In the genomic region with DNA sequence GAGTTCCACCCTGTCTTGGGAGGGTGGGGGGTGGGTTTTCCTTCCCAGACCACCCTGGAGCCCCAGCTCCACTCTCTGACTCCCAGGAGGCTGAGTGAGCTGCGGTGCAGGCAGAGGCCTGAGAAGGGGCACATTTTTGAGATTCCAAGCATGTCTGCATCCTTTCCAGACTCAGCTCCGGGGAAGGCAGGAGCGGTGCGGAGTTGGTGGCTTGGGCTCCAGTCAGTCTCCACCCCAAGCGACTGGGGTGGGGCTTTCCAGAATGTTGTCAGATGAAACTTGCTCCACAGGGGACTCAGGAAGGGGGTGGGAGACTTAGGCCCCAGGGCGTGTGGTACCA, we compare ENCODE assay signal across 10 cellular contexts. TPM values are rescaled to one million over a fixed set of nuclear protein-coding genes. Genes with fewer than 3 reads are reported as not detected.
DNase-seq lines count a peak whose midpoint lies in the region; TF ChIP-seq lines count a peak whose summit lies in the region.
"Had no signal": no experiment of that assay in that cellular context is flagged by ENCODE, and none has a peak within 500 bp of the region (broad histone marks: within the 10 kb centered on the region; RNA-seq: fewer than 3 reads in every experiment).

No MANE protein-coding gene starts in this region.

- H3K27ac ChIP-seq in AG04450 (ENCODE audit: low read depth, low read length) (peak overlapping the region; percentile 81), HUES64 (ENCODE audit: low read depth, low read length) (peak overlapping the region; percentile 94), ectodermal cell (ENCODE audit: insufficient read depth, low read depth, low read length, poor library complexity, severe bottlenecking) (peak overlapping the region; percentile 81)
- H3K27ac ChIP-seq: dorsolateral prefrontal cortex had no signal

- H3K4me3 ChIP-seq in AG04450 (ENCODE audit: low read depth, low read length) (no peak overlapping the region), HUES64 (ENCODE audit: low read length) (no peak overlapping the region), ectodermal cell (ENCODE audit: insufficient read depth, low read depth, low read length) (no peak overlapping the region)
- H3K4me3 ChIP-seq: dorsolateral prefrontal cortex had no signal

- TF ChIP-seq CTCF in AG04450 (IDR thresholded peaks at IDR 0.05; ENCODE audit: low read depth, low read length) = no peak

- H3K9me3 ChIP-seq in AG04450 (ENCODE audit: control insufficient read depth, insufficient read depth, low read length) (peaks cover 15% of the 10 kb centered on the region; the same call in 1 of the 2 replicates), HUES64 (ENCODE audit: insufficient read depth, low read depth, low read length) (0 out of 2 replicates have a peak, but pooled peaks cover 2% of the 10 kb centered on the region), ectodermal cell (ENCODE audit: control insufficient read depth, low read length) (no peaks in the 10 kb centered on the region)

- H3K9ac ChIP-seq in HUES64 (ENCODE audit: low read depth, low read length) = no peak overlapping the region; the same call in 1 of the 2 replicates

- H3K27me3 ChIP-seq in AG04450 (ENCODE audit: control insufficient read depth, insufficient read depth, low read length) (no peaks in the 10 kb centered on the region), HUES64 (ENCODE audit: insufficient read depth, low read length) (no peaks in the 10 kb centered on the region), ectodermal cell (ENCODE audit: control insufficient read depth, insufficient read depth, low read length, poor library complexity, severe bottlenecking) (peaks cover 5% of the 10 kb centered on the region)
- H3K27me3 ChIP-seq: dorsolateral prefrontal cortex had no signal

- peak; percentile 51 for DNase-seq in AG04450 (ENCODE audit: low read depth, low spot score)
- peak; percentile 38 for DNase-seq in mucosa of gallbladder (ENCODE audit: low spot score)
- DNase-seq in cerebellar nuclear complex (lab: John Stamatoyannopoulos, UW) = no peak
- DNase-seq in GM19240 (ENCODE audit: insufficient read length, low spot score) = no peak
- no peak for DNase-seq in activated CD4-positive, alpha-beta T cell treated with anti-CD3 and anti-CD28 coated beads for 48 hours
- no peak for DNase-seq in medulla oblongata (ENCODE audit: extremely low spot score)
- DNase-seq: CD4-positive, CD25-positive, alpha-beta regulatory T cell had no signal

- 4% methylated on average over 6 of the region's 6 CpGs for WGBS in HUES64
- WGBS in ectodermal cell, 2 experiments = 2 to 3% methylated on average over 6 of the region's 6 CpGs

- POLR2A ChIA-PET in AG04450 (lab: Yijun Ruan, JAX) = interaction anchor here (0.7 to 2.7 kb wide), 6 partner anchors 8 to 16 kb away, joined by 3 to 14 read pairs (median 4); no protein-coding TSS in a partner anchor

- CTCF ChIA-PET in AG04450 (lab: Charles Lee) = interaction anchor here (1.0 kb wide), 1 partner anchor 12 kb away, joined by 7 read pairs; no protein-coding TSS in a partner anchor

- H3K4me1 ChIP-seq in HUES64 (ENCODE audit: insufficient read depth, low read length) (peaks cover 25% of the 10 kb centered on the region), ectodermal cell (ENCODE audit: control insufficient read depth, insufficient read depth, low read length) (peaks cover 40% of the 10 kb centered on the region)

- H3K36me3 ChIP-seq in HUES64 (ENCODE audit: insufficient read depth, low read length) (no peaks in the 10 kb centered on the region), ectodermal cell (ENCODE audit: control insufficient read depth, insufficient read depth, low read length) (no peaks in the 10 kb centered on the region)

RNA-seq across cellular contexts. Expression of a gene that starts 44.2 kb away (rescaled TPM):
- 22.4 and 34.1 TPM in 2 replicates for polyA plus RNA-seq in AG04450 (2011; rRNA removed)
- polyA minus RNA-seq in AG04450 (2011; rRNA and poly(A)+ RNA removed) = 31.3 and 39.9 TPM in 2 replicates
- polyA plus RNA-seq in HUES64 (2013, experiment 1 of 2) = 34.0 TPM
- polyA plus RNA-seq in HUES64 (2013, experiment 2 of 2) = 35.8 TPM
- 43.1 TPM for polyA plus RNA-seq in ectodermal cell (2013, experiment 1 of 4)
- 51.7 TPM for polyA plus RNA-seq in ectodermal cell (2013, experiment 2 of 4)
- polyA plus RNA-seq in ectodermal cell (2013, experiment 3 of 4) = 37.5 TPM
- 42.6 TPM for polyA plus RNA-seq in ectodermal cell (2013, experiment 4 of 4)
- total RNA-seq in mucosa of gallbladder = 90.1 TPM

Comparison
In these comparisons a context has a peak if more than half of its experiments do, and no peak if none do; other contexts are left out.
1. DNase-seq: peak in AG04450 (single experiment) and mucosa of gallbladder (single experiment); none in cerebellar nuclear complex (0 of 2), GM19240 (single experiment), activated CD4-positive, alpha-beta T cell treated with anti-CD3 and anti-CD28 coated beads for 48 hours (single experiment) and medulla oblongata (single experiment).
2. Peak in every context shown above with its lines, with median percentiles within 50 percentile points of each other: H3K27ac ChIP-seq.